In the genomic region with DNA sequence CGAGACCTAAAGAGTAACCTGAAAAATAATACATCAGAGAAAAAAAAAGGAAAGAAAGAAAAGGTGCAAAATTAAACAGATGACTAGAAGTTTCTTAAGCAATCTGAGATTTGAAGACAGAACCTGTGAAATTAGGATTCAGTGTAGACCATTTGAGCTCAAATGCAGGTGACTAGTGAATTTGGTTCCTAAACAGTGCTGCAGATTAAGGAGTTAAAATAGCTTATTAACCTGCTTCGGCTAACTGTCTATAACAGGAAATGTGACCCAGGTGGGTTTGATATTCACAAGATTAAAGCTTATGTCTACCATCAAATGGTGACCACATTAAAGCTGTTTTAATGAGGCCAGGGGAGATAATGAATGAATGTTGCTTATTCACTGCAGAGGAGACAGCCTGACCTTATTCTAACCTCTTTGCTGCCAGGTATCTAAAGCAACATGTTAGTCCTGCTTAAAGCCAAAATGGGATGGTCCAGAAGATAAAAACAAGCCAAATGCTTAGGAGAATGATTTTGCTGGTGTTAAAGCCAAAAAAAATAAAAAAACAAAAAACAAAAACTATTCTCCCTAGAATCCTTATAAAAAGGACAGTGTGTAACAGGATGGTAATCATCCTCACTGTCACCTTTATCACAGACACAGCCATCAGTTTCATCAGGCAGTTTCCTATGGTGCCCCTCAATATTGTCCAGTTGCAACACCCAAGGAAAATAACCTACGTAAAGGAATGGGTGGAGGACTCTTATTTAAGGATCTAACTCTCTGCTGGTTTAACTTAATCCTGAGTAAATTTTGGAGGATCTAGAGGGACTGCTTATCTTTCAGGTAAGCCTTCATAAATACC, we compare ENCODE assay signal across 34 cellular contexts.
"Had no signal": no experiment of that assay in that cellular context is flagged by ENCODE, and none has a peak within 500 bp of the region (broad histone marks: within the 10 kb centered on the region; RNA-seq: fewer than 3 reads in every experiment).

No MANE protein-coding gene starts in this region.

- H3K36me3 ChIP-seq: breast epithelium, cardiac muscle cell, colonic mucosa, gastrocnemius medialis, heart left ventricle had no signal

- H3K9me3 ChIP-seq: breast epithelium, colonic mucosa, gastrocnemius medialis, heart left ventricle had no signal

- H3K36me3 Mint-ChIP-seq: activated naive CD8-positive, alpha-beta T cell; brain had no signal

- H3K27ac ChIP-seq: breast epithelium, cardiac muscle cell, colonic mucosa, foreskin keratinocyte, gastrocnemius medialis, heart left ventricle had no signal

- H3K9me3 Mint-ChIP-seq: activated CD4-positive, alpha-beta memory T cell treated with anti-CD3 and anti-CD28 coated beads, Interleukin-2, amount 10 ng/mL, durations not matched to agents 7 days and 5 days; activated CD4-positive, alpha-beta T cell treated with anti-CD3 and anti-CD28 coated beads, Interleukin-2, amount 10 ng/mL, durations not matched to agents 7 days and 5 days; activated T-cell treated with anti-CD3 and anti-CD28 coated beads, Interleukin-2, amount 50 U/mL, for 24 hours; brain; endodermal cell; T-helper 2 cell treated with Interferon-gamma antibody and Interleukin-4, amounts not matched to agents 5 μg/mL and 100 μg/mL, for 36 hours had no signal

- H3K4me3 ChIP-seq: breast epithelium, cardiac muscle cell, colonic mucosa, gastrocnemius medialis, heart left ventricle had no signal

- H3K4me3 Mint-ChIP-seq: activated CD4-positive, alpha-beta memory T cell treated with anti-CD3 and anti-CD28 coated beads, Interleukin-2, amount 10 ng/mL, durations not matched to agents 7 days and 5 days; activated CD4-positive, alpha-beta T cell treated with anti-CD3 and anti-CD28 coated beads for 36 hours; activated CD4-positive, alpha-beta T cell treated with anti-CD3 and anti-CD28 coated beads, Interleukin-2, amount 10 ng/mL, durations not matched to agents 7 days and 5 days; activated naive CD8-positive, alpha-beta T cell; activated T-cell treated with anti-CD3 and anti-CD28 coated beads, Interleukin-2, amount 50 U/mL, for 24 hours; activated T-helper 17 cell treated with anti-CD3 and anti-CD28 coated beads, Interleukin-2, amount 50 U/mL, for 72 hours; brain; endodermal cell; T-helper 17 cell; T-helper 2 cell treated with Interferon-gamma antibody and Interleukin-4, amounts not matched to agents 5 μg/mL and 100 μg/mL, for 36 hours had no signal

- H3K27me3 Mint-ChIP-seq: activated CD4-positive, alpha-beta memory T cell treated with anti-CD3 and anti-CD28 coated beads, Interleukin-2, amount 10 ng/mL, durations not matched to agents 7 days and 5 days; T-helper 17 cell had no signal

- H3K27ac Mint-ChIP-seq: activated CD4-positive, alpha-beta memory T cell treated with anti-CD3 and anti-CD28 coated beads, Interleukin-2, amount 10 ng/mL, durations not matched to agents 7 days and 5 days; activated CD4-positive, alpha-beta T cell treated with anti-CD3 and anti-CD28 coated beads for 36 hours; activated CD4-positive, alpha-beta T cell treated with anti-CD3 and anti-CD28 coated beads, Interleukin-2, amount 10 ng/mL, durations not matched to agents 7 days and 5 days; activated naive CD8-positive, alpha-beta T cell; activated T-cell treated with anti-CD3 and anti-CD28 coated beads, Interleukin-2, amount 50 U/mL, for 24 hours; activated T-helper 17 cell treated with anti-CD3 and anti-CD28 coated beads, Interleukin-2, amount 50 U/mL, for 72 hours; brain; endodermal cell; T-helper 17 cell; T-helper 2 cell treated with Interferon-gamma antibody and Interleukin-4, amounts not matched to agents 5 μg/mL and 100 μg/mL, for 36 hours had no signal

- H3K4me1 ChIP-seq: breast epithelium, colonic mucosa, gastrocnemius medialis had no signal

- ATAC-seq: activated CD4-positive, alpha-beta T cell treated with anti-CD3 and anti-CD28 coated beads for 36 hours; activated T-helper 17 cell treated with anti-CD3 and anti-CD28 coated beads, Interleukin-2, amount 50 U/mL, for 72 hours; esophagus mucosa; foreskin keratinocyte; gastrocnemius medialis; heart left ventricle; T-helper 17 cell had no signal

- DNase-seq: activated CD4-positive, alpha-beta memory T cell treated with anti-CD3 and anti-CD28 coated beads, Interleukin-2, amount 10 ng/mL, durations not matched to agents 7 days and 5 days; activated CD4-positive, alpha-beta T cell treated with anti-CD3 and anti-CD28 coated beads for 36 hours; activated CD4-positive, alpha-beta T cell treated with anti-CD3 and anti-CD28 coated beads, Interleukin-2, amount 10 ng/mL, durations not matched to agents 7 days and 5 days; activated CD4-positive, alpha-beta T cell treated with anti-CD3 and anti-CD28 coated beads, Interleukin-2, amount 50 U/mL, for 4 hours; activated CD4-positive, CD25-positive, alpha-beta regulatory T cell; activated CD4-positive, CD25-positive, alpha-beta regulatory T cell treated with anti-CD3 and anti-CD28 coated beads, Interleukin-2, amount 50 U/mL, for 72 hours; activated CD8-positive, alpha-beta memory T cell treated with anti-CD3 and anti-CD28 coated beads, Interleukin-2, amount 50 U/mL, for 48 hours; activated effector memory CD4-positive, alpha-beta T cell treated with Interleukin-2 at 50 U/mL for 16 hours; activated gamma-delta T cell treated with Interleukin-2 at 50 U/mL for 16 hours; activated naive CD4-positive, alpha-beta T cell treated with anti-CD3 and anti-CD28 coated beads, Interleukin-2, amount 50 U/mL, for 16 hours; activated naive CD4-positive, alpha-beta T cell treated with Interleukin-2 at 50 U/mL for 16 hours; activated T-cell treated with anti-CD3 and anti-CD28 coated beads for 4 hours; activated T-cell treated with anti-CD3 and anti-CD28 coated beads, Interleukin-2, amount 50 U/mL, for 24 hours; amniotic stem cell; anterior cingulate cortex; central memory CD4-positive, alpha-beta T cell; cerebellar nuclear complex; colonic mucosa; effector CD8-positive, alpha-beta T cell; endodermal cell; foreskin keratinocyte; gastrocnemius medialis; glutamatergic neuron; heart left ventricle; T-helper 1 cell; T-helper 17 cell; T1000 had no signal

- H3K27me3 ChIP-seq: breast epithelium, cardiac muscle cell, colonic mucosa, gastrocnemius medialis, heart left ventricle had no signal

- H3K4me1 Mint-ChIP-seq: activated CD4-positive, alpha-beta memory T cell treated with anti-CD3 and anti-CD28 coated beads, Interleukin-2, amount 10 ng/mL, durations not matched to agents 7 days and 5 days; activated CD4-positive, alpha-beta T cell treated with anti-CD3 and anti-CD28 coated beads for 36 hours; activated CD4-positive, alpha-beta T cell treated with anti-CD3 and anti-CD28 coated beads, Interleukin-2, amount 10 ng/mL, durations not matched to agents 7 days and 5 days; activated T-helper 17 cell treated with anti-CD3 and anti-CD28 coated beads, Interleukin-2, amount 50 U/mL, for 72 hours; T-helper 17 cell had no signal
